In the genomic region with DNA sequence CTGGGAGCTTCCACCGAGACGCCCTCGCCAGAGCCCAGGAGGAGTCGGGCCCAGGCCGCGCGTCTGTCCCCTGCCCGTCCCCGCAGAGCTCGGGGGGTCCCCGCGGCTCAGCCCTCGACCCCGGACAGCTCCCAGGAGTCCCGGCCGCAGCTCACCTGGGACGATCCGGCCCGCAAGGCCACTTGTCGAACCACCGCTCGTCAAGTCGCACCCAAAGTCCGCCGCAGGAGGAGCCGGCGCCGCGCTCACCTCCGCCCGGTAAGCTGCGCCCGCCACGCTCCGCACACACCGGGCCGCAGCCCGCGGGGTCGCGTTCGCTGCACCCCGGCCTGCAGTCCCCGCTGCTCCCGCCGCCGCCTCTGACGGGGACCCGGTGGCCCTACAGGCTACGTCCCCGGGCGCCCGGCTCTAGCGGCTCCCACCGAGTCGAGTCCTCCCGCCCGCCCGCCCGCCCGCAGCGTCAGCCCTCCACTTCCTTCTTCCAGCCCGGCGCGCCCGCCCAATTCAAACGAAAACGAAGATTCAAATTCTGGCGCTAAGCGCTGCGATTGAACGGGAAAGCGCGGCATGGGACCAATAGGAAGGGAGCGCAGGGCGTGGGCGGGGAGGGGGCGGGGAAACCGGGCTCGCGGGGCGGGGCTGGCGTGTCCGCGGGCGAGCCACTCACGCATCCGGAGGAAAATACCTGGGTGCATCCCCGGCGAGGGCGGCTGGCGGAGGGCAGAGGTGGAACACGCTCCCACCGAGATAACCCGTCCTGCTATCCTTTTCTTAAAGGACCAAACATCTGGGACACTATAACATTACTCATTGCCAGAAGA, we compare ENCODE assay signal across 1 cellular context.
A peak's percentile ranks its signal among the peaks of the same experiment; 100 is the strongest.
TF ChIP-seq lines count a peak whose summit lies in the region.

A gene with protein sequence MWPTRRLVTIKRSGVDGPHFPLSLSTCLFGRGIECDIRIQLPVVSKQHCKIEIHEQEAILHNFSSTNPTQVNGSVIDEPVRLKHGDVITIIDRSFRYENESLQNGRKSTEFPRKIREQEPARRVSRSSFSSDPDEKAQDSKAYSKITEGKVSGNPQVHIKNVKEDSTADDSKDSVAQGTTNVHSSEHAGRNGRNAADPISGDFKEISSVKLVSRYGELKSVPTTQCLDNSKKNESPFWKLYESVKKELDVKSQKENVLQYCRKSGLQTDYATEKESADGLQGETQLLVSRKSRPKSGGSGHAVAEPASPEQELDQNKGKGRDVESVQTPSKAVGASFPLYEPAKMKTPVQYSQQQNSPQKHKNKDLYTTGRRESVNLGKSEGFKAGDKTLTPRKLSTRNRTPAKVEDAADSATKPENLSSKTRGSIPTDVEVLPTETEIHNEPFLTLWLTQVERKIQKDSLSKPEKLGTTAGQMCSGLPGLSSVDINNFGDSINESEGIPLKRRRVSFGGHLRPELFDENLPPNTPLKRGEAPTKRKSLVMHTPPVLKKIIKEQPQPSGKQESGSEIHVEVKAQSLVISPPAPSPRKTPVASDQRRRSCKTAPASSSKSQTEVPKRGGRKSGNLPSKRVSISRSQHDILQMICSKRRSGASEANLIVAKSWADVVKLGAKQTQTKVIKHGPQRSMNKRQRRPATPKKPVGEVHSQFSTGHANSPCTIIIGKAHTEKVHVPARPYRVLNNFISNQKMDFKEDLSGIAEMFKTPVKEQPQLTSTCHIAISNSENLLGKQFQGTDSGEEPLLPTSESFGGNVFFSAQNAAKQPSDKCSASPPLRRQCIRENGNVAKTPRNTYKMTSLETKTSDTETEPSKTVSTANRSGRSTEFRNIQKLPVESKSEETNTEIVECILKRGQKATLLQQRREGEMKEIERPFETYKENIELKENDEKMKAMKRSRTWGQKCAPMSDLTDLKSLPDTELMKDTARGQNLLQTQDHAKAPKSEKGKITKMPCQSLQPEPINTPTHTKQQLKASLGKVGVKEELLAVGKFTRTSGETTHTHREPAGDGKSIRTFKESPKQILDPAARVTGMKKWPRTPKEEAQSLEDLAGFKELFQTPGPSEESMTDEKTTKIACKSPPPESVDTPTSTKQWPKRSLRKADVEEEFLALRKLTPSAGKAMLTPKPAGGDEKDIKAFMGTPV (N-terminal part only) (minus strand): TSS at position 480 of the 821 bp plus-strand sequence. CDS start 756 bp downstream, outside the sequence.

TF ChIP-seq in GM12878, 131 proteins besides CTCF, POLR2A, EP300 and RAD21 (continued from another document and continues in another):
- TF ChIP-seq, protein P1, sequence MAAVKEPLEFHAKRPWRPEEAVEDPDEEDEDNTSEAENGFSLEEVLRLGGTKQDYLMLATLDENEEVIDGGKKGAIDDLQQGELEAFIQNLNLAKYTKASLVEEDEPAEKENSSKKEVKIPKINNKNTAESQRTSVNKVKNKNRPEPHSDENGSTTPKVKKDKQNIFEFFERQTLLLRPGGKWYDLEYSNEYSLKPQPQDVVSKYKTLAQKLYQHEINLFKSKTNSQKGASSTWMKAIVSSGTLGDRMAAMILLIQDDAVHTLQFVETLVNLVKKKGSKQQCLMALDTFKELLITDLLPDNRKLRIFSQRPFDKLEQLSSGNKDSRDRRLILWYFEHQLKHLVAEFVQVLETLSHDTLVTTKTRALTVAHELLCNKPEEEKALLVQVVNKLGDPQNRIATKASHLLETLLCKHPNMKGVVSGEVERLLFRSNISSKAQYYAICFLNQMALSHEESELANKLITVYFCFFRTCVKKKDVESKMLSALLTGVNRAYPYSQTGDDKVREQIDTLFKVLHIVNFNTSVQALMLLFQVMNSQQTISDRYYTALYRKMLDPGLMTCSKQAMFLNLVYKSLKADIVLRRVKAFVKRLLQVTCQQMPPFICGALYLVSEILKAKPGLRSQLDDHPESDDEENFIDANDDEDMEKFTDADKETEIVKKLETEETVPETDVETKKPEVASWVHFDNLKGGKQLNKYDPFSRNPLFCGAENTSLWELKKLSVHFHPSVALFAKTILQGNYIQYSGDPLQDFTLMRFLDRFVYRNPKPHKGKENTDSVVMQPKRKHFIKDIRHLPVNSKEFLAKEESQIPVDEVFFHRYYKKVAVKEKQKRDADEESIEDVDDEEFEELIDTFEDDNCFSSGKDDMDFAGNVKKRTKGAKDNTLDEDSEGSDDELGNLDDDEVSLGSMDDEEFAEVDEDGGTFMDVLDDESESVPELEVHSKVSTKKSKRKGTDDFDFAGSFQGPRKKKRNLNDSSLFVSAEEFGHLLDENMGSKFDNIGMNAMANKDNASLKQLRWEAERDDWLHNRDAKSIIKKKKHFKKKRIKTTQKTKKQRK (IDR thresholded peaks at IDR 0.05; ENCODE audit: low read depth, low read length), result no peak
- TF ChIP-seq NRF1 (conservative IDR thresholded peaks at IDR 0.05; ENCODE audit: low read depth, low read length), result no peak
- TF ChIP-seq ETV6 (conservative IDR thresholded peaks at IDR 0.05 in 1 of 2, IDR thresholded peaks at IDR 0.05 in 1 of 2; ENCODE audit: borderline replicate concordance in 1 of 2, low read depth in 1 of 2), result no peak
- no peak for TF ChIP-seq BRCA1 (IDR thresholded peaks at IDR 0.05; ENCODE audit: low read depth, low read length)
- TF ChIP-seq NFXL1 (IDR thresholded peaks at IDR 0.05; ENCODE audit: borderline replicate concordance), result no peak
- TF ChIP-seq JUND (IDR thresholded peaks at IDR 0.05; ENCODE audit: low read depth, low read length), result no peak
- 0 out of 4 replicates have a peak, but pooled peaks of 1 of the 2 experiments have one; percentile 44 for TF ChIP-seq IKZF2 (IDR thresholded peaks at IDR 0.05)
- no peak for TF ChIP-seq ASH2L (IDR thresholded peaks at IDR 0.05; ENCODE audit: borderline replicate concordance, low read depth)
- TF ChIP-seq MTA2 (IDR thresholded peaks at IDR 0.05; ENCODE audit: low read depth), result no peak
- no peak for TF ChIP-seq PAX5 (IDR thresholded peaks at IDR 0.05; ENCODE audit: borderline replicate concordance, low read depth, low read length)
- TF ChIP-seq WRNIP1 (IDR thresholded peaks at IDR 0.05; ENCODE audit: borderline replicate concordance, low read depth, low read length), result no peak
- TF ChIP-seq BACH1 (IDR thresholded peaks at IDR 0.05; ENCODE audit: borderline replicate concordance), result no peak
- TF ChIP-seq MEF2A (IDR thresholded peaks at IDR 0.05; ENCODE audit: insufficient read depth, low read depth, low read length), result no peak
- peak; percentile 63; the same call in 1 of the 2 replicates for TF ChIP-seq SPI1 (IDR thresholded peaks at IDR 0.05; ENCODE audit: borderline replicate concordance, insufficient read depth, low read depth, low read length)
- TF ChIP-seq ZZZ3 (IDR thresholded peaks at IDR 0.05; ENCODE audit: control insufficient read depth, insufficient read length, low read depth), result no peak
- TF ChIP-seq, protein P2, sequence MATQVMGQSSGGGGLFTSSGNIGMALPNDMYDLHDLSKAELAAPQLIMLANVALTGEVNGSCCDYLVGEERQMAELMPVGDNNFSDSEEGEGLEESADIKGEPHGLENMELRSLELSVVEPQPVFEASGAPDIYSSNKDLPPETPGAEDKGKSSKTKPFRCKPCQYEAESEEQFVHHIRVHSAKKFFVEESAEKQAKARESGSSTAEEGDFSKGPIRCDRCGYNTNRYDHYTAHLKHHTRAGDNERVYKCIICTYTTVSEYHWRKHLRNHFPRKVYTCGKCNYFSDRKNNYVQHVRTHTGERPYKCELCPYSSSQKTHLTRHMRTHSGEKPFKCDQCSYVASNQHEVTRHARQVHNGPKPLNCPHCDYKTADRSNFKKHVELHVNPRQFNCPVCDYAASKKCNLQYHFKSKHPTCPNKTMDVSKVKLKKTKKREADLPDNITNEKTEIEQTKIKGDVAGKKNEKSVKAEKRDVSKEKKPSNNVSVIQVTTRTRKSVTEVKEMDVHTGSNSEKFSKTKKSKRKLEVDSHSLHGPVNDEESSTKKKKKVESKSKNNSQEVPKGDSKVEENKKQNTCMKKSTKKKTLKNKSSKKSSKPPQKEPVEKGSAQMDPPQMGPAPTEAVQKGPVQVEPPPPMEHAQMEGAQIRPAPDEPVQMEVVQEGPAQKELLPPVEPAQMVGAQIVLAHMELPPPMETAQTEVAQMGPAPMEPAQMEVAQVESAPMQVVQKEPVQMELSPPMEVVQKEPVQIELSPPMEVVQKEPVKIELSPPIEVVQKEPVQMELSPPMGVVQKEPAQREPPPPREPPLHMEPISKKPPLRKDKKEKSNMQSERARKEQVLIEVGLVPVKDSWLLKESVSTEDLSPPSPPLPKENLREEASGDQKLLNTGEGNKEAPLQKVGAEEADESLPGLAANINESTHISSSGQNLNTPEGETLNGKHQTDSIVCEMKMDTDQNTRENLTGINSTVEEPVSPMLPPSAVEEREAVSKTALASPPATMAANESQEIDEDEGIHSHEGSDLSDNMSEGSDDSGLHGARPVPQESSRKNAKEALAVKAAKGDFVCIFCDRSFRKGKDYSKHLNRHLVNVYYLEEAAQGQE (IDR thresholded peaks at IDR 0.05; ENCODE audit: low read depth, low read length), result no peak
- no peak for TF ChIP-seq ZNF24 (IDR thresholded peaks at IDR 0.05)
- TF ChIP-seq, protein P3, sequence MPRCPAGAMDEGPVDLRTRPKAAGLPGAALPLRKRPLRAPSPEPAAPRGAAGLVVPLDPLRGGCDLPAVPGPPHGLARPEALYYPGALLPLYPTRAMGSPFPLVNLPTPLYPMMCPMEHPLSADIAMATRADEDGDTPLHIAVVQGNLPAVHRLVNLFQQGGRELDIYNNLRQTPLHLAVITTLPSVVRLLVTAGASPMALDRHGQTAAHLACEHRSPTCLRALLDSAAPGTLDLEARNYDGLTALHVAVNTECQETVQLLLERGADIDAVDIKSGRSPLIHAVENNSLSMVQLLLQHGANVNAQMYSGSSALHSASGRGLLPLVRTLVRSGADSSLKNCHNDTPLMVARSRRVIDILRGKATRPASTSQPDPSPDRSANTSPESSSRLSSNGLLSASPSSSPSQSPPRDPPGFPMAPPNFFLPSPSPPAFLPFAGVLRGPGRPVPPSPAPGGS (IDR thresholded peaks at IDR 0.05; ENCODE audit: borderline replicate concordance, insufficient read depth, low read depth, low read length, poor library complexity, severe bottlenecking), result no peak
- TF ChIP-seq TCF3 (IDR thresholded peaks at IDR 0.05; ENCODE audit: borderline replicate concordance, insufficient read depth, low read depth, low read length), result peak; percentile 67; the same call in 1 of the 2 replicates
- TF ChIP-seq NFYA (IDR thresholded peaks at IDR 0.05; ENCODE audit: borderline replicate concordance, low read depth, low read length), result no peak
- TF ChIP-seq KLF5 (IDR thresholded peaks at IDR 0.05; ENCODE audit: partially characterized antibody), result no peak
- TF ChIP-seq, protein P4, sequence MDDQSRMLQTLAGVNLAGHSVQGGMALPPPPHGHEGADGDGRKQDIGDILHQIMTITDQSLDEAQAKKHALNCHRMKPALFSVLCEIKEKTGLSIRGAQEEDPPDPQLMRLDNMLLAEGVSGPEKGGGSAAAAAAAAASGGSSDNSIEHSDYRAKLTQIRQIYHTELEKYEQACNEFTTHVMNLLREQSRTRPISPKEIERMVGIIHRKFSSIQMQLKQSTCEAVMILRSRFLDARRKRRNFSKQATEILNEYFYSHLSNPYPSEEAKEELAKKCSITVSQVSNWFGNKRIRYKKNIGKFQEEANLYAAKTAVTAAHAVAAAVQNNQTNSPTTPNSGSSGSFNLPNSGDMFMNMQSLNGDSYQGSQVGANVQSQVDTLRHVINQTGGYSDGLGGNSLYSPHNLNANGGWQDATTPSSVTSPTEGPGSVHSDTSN (IDR thresholded peaks at IDR 0.05; ENCODE audit: insufficient replicate concordance, low read depth, low read length), result no peak
- TF ChIP-seq CBX5 (IDR thresholded peaks at IDR 0.05; ENCODE audit: low read depth), result no peak
- TF ChIP-seq, protein P5, sequence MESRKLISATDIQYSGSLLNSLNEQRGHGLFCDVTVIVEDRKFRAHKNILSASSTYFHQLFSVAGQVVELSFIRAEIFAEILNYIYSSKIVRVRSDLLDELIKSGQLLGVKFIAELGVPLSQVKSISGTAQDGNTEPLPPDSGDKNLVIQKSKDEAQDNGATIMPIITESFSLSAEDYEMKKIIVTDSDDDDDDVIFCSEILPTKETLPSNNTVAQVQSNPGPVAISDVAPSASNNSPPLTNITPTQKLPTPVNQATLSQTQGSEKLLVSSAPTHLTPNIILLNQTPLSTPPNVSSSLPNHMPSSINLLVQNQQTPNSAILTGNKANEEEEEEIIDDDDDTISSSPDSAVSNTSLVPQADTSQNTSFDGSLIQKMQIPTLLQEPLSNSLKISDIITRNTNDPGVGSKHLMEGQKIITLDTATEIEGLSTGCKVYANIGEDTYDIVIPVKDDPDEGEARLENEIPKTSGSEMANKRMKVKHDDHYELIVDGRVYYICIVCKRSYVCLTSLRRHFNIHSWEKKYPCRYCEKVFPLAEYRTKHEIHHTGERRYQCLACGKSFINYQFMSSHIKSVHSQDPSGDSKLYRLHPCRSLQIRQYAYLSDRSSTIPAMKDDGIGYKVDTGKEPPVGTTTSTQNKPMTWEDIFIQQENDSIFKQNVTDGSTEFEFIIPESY (IDR thresholded peaks at IDR 0.05), result no peak
- no peak for TF ChIP-seq RFX5 (IDR thresholded peaks at IDR 0.05; ENCODE audit: low read depth, low read length)
- no peak for TF ChIP-seq CEBPB (IDR thresholded peaks at IDR 0.05; ENCODE audit: borderline replicate concordance in 1 of 2, low read depth in 2 of 2, low read length in 2 of 2)
- TF ChIP-seq, protein P6, sequence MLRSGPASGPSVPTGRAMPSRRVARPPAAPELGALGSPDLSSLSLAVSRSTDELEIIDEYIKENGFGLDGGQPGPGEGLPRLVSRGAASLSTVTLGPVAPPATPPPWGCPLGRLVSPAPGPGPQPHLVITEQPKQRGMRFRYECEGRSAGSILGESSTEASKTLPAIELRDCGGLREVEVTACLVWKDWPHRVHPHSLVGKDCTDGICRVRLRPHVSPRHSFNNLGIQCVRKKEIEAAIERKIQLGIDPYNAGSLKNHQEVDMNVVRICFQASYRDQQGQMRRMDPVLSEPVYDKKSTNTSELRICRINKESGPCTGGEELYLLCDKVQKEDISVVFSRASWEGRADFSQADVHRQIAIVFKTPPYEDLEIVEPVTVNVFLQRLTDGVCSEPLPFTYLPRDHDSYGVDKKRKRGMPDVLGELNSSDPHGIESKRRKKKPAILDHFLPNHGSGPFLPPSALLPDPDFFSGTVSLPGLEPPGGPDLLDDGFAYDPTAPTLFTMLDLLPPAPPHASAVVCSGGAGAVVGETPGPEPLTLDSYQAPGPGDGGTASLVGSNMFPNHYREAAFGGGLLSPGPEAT (IDR thresholded peaks at IDR 0.05; ENCODE audit: low read depth), result peak; percentile 79; the same call in 1 of the 2 replicates
- no peak for TF ChIP-seq JUNB (IDR thresholded peaks at IDR 0.05)
